11 cellular contexts compared by ENCODE assay signal in the genomic region with DNA sequence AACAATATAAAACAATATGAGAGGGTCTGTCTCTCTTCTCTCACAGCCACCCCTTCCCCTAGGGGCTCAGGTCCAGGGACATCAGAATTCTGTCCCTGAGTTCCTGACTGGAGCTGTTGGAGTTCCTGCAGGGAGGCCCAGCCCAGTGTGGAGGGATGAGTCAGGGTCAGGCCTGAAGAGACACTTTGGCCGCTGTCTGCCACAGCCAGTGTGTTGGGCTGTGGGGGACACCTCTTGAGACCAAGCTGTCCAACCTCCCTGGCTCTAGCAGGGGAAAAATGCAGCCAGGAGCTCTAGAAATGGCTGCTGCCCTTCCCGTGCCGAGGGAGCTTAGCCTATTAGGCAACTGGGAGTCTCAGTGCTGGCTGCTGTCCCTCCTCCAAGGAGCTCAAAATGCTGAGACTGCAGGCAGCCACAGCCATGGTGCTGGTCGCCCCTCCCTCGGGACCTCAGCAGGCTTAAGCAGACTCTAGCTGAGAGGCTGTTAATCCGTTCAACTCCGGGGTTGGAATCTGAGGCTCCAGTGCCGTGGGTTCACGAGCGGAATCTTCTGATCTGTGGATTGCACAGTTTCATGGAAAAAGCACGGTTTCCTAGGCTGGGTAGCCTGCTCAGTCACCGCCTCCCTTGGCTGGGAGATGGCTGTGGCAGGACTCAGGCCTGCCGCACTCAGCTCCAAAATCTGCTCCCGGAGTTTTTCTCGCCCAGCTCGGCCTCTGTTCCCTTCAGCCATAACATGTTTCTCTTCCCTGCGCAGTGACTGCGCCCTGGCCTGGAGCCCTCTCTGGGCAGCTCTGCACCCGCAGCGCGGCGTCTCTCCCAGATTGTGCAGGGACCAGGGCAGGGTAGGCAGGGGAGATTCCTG. TPM values are rescaled to one million over a fixed set of nuclear protein-coding genes. Genes with fewer than 3 reads are reported as not detected.
A peak's percentile ranks its signal among the peaks of the same experiment; 100 is the strongest.
DNase-seq lines count a peak whose midpoint lies in the region; ATAC-seq, FAIRE-seq and TF ChIP-seq lines count a peak whose summit lies in the region.
"Had no signal": no experiment of that assay in that cellular context is flagged by ENCODE, and none has a peak within 500 bp of the region (broad histone marks: within the 10 kb centered on the region; RNA-seq: fewer than 3 reads in every experiment).

No MANE protein-coding gene starts in this region.

- H4K20me1 ChIP-seq in astrocyte (ENCODE audit: insufficient read depth, low read length) = no peaks in the 10 kb centered on the region

- H3K4me3 ChIP-seq in GM08714 (ENCODE audit: low read length) = peak overlapping the region; percentile 8; the same call in 1 of the 2 replicates
- no peak overlapping the region for H3K4me3 ChIP-seq in astrocyte (ENCODE audit: insufficient read depth, low read depth, low read length)

- H3K36me3 Mint-ChIP-seq in astrocyte (ENCODE audit: low read depth, unreplicated experiment) = peaks cover 6% of the 10 kb centered on the region
- H3K36me3 Mint-ChIP-seq in stimulated activated memory B cell treated with anti-CD40 and anti-IgM and Interleukin-4, amounts not matched to agents 10 μg/mL and 1 μg/mL and 100 μg/mL, for 72 hours = peaks cover 11% of the 10 kb centered on the region

- H3K27me3 ChIP-seq in astrocyte (ENCODE audit: insufficient read depth, low read length) = no peaks in the 10 kb centered on the region

- H3K4me2 ChIP-seq in astrocyte (ENCODE audit: low read length) = peak overlapping the region; percentile 36

- H3K27ac Mint-ChIP-seq in astrocyte (ENCODE audit: unreplicated experiment) = no peak overlapping the region
- H3K27ac Mint-ChIP-seq in stimulated activated memory B cell treated with anti-CD40 and anti-IgM and Interleukin-4, amounts not matched to agents 10 μg/mL and 1 μg/mL and 100 μg/mL, for 72 hours = peak overlapping the region; percentile 89

- H3K4me1 Mint-ChIP-seq in astrocyte (ENCODE audit: low read depth, unreplicated experiment) = no peaks in the 10 kb centered on the region
- H3K4me1 Mint-ChIP-seq in stimulated activated memory B cell treated with anti-CD40 and anti-IgM and Interleukin-4, amounts not matched to agents 10 μg/mL and 1 μg/mL and 100 μg/mL, for 72 hours = peaks cover 20% of the 10 kb centered on the region

- ATAC-seq in stimulated activated memory B cell treated with anti-CD40 and anti-IgM and Interleukin-4, amounts not matched to agents 10 μg/mL and 1 μg/mL and 100 μg/mL, for 72 hours = no peak
- ATAC-seq in HG03439 (IDR thresholded peaks at IDR 0.05; ENCODE audit: unreplicated experiment) = no peak
- ATAC-seq in GM21825 (IDR thresholded peaks at IDR 0.05; ENCODE audit: unreplicated experiment) = no peak
- no peak for ATAC-seq in HG03196 (IDR thresholded peaks at IDR 0.05; ENCODE audit: unreplicated experiment)
- ATAC-seq: stimulated activated naive CD8-positive, alpha-beta T cell treated with anti-CD3 and anti-CD28 coated beads, Interleukin-15, Interleukin-2, amounts not matched to agents 100 U/mL and 50 U/mL, for 24 hours had no signal

- no peak for FAIRE-seq in astrocyte (lab: Jason Lieb, UNC)
- FAIRE-seq: TTC549 had no signal

- peak overlapping the region; percentile 56 for H2AFZ ChIP-seq in astrocyte (ENCODE audit: low read depth, low read length)

- no peak overlapping the region for H3K4me3 Mint-ChIP-seq in astrocyte (ENCODE audit: unreplicated experiment)
- peak overlapping the region; percentile 74 for H3K4me3 Mint-ChIP-seq in stimulated activated memory B cell treated with anti-CD40 and anti-IgM and Interleukin-4, amounts not matched to agents 10 μg/mL and 1 μg/mL and 100 μg/mL, for 72 hours

- peaks cover 5% of the 10 kb centered on the region for H3K9me3 Mint-ChIP-seq in astrocyte (ENCODE audit: unreplicated experiment)
- H3K9me3 Mint-ChIP-seq in stimulated activated memory B cell treated with anti-CD40 and anti-IgM and Interleukin-4, amounts not matched to agents 10 μg/mL and 1 μg/mL and 100 μg/mL, for 72 hours = peaks cover 9% of the 10 kb centered on the region

- DNase-seq in astrocyte (ENCODE audit: low read depth) (peak; percentile 9), iPS-NIHi7 (ENCODE audit: extremely low spot score) (peak; percentile 45), NCI-H226 (no peak)
- DNase-seq: NCI-H1048; stimulated activated naive CD8-positive, alpha-beta T cell treated with anti-CD3 and anti-CD28 coated beads, Interleukin-15, Interleukin-2, amounts not matched to agents 100 U/mL and 50 U/mL, for 24 hours had no signal

- H3K79me2 ChIP-seq in astrocyte (ENCODE audit: insufficient read depth, low read length) = peaks cover 7% of the 10 kb centered on the region

- H3K9ac ChIP-seq in astrocyte (ENCODE audit: low read length) = no peak overlapping the region

- peaks cover 7% of the 10 kb centered on the region for H3K9me3 ChIP-seq in astrocyte (ENCODE audit: insufficient read depth, low read depth, low read length)

- H3K27me3 Mint-ChIP-seq in astrocyte (ENCODE audit: low read depth, unreplicated experiment) = no peaks in the 10 kb centered on the region
- H3K27me3 Mint-ChIP-seq in stimulated activated memory B cell treated with anti-CD40 and anti-IgM and Interleukin-4, amounts not matched to agents 10 μg/mL and 1 μg/mL and 100 μg/mL, for 72 hours = no peaks in the 10 kb centered on the region

- H3K4me1 ChIP-seq in astrocyte (ENCODE audit: insufficient read depth, low read length) = no peaks in the 10 kb centered on the region

- no peak overlapping the region for H3K27ac ChIP-seq in astrocyte (ENCODE audit: low read depth, low read length)

- no peaks in the 10 kb centered on the region for H3K36me3 ChIP-seq in astrocyte (ENCODE audit: insufficient read depth, low read length)

- no peak for TF ChIP-seq CTCF in astrocyte (IDR thresholded peaks at IDR 0.05; ENCODE audit: insufficient read depth, low read depth, low read length)

RNA-seq across cellular contexts. Expression of gene ZNF626, which starts 3.8 kb away (rescaled TPM):
- total RNA-seq in astrocyte = 18.5 and 20.6 TPM in 2 replicates
